ENCODE assay signal across 9 cellular contexts in the genomic region with DNA sequence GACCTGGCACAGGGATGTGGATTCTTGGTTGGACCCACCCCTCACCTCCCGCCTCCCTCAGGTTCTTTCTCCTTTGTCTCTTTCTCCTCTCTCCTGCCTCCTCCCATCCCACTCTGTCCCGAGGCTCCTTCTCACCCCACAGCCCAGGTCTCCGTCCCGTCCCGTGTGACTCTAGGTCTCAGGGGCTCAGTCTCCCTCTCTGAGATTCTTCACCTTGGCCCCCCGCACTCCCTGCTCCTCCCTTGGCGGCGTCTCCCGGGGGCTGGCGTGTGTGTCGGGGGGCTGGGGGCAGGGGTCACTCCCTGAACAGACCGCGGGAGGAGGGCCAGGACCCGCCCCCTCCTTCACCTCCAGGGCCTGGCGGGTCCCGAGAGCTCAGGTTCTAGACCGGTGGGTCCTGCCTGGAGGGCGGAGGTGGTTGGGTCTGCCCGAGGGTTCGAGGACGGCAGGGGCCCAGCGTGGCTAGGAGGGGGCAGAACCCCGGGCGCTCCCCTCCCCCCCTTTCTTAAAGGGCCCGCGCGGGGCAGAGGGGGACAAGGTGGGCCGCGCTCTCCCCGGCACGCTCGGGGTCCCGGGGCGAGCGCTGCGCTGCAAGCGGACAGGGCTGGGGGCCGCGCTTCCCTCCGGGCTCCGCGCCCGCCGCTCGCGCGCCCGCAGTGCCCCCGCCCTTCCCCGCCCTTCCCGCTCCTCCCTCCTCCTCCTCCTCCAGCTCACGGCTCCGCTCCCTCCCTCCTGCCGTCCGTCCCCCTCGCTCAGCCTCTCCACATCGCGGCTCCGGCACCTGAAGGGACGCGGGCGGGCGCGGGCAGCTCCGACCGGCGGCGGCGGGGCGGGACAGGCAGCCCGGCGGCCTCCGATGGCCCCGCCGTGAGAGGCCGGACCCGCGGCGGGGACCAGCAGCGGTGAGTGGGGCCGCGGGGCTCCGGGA. TPM values are rescaled to one million over a fixed set of nuclear protein-coding genes. Genes with fewer than 3 reads are reported as not detected.
DNase-seq lines count a peak whose midpoint lies in the region; ATAC-seq and TF ChIP-seq lines count a peak whose summit lies in the region.
"Had no signal": no experiment of that assay in that cellular context is flagged by ENCODE, and none has a peak within 500 bp of the region (broad histone marks: within the 10 kb centered on the region; RNA-seq: fewer than 3 reads in every experiment).

A gene (plus strand): TSS at position 735 of the 928 bp plus-strand sequence. CDS start 13,633 bp downstream, outside the sequence.

- H3K4me3 ChIP-seq in lower lobe of right lung = peak within 1 kb of the TSS; percentile 39
- H3K4me3 ChIP-seq in urinary bladder (ENCODE audit: low read depth, low read length) = peak within 1 kb of the TSS; percentile 44

- peaks cover 76% of the 10 kb centered on the region for H3K27me3 Mint-ChIP-seq in MCF 10A (ENCODE audit: insufficient read depth, unreplicated experiment)

- no peak within 1 kb of the TSS for H3K27ac ChIP-seq in lower lobe of right lung
- H3K27ac ChIP-seq in urinary bladder (ENCODE audit: low read depth) = no peak within 1 kb of the TSS

- H3K9me3 Mint-ChIP-seq in MCF 10A (ENCODE audit: unreplicated experiment) = no peaks in the 10 kb centered on the region

- no peak within 1 kb of the TSS for H3K27ac Mint-ChIP-seq in MCF 10A (ENCODE audit: low read depth, unreplicated experiment)

- peak; percentile 74 for DNase-seq in D341Med (ENCODE audit: low spot score)
- peak; percentile 16 for DNase-seq in NCI-H146 (lab: John Stamatoyannopoulos, UW)
- DNase-seq in MCF 10A (ENCODE audit: unreplicated experiment) = peak; percentile 43
- no peak for DNase-seq in lower lobe of right lung
- no peak for DNase-seq in SIG-M5 (lab: John Stamatoyannopoulos, UW)

- peaks cover 18% of the 10 kb centered on the region for H3K4me1 ChIP-seq in lower lobe of right lung
- peaks cover 2% of the 10 kb centered on the region for H3K4me1 ChIP-seq in urinary bladder (ENCODE audit: insufficient read depth)

- H3K4me1 Mint-ChIP-seq in MCF 10A (ENCODE audit: insufficient read depth, unreplicated experiment) = no peaks in the 10 kb centered on the region

- H3K36me3 Mint-ChIP-seq in MCF 10A (ENCODE audit: insufficient read depth, unreplicated experiment) = no peaks in the 10 kb centered on the region

- BruUV-seq in MCF 10A (replicated peaks; lab: Mats Ljungman, UMichigan) = no TSS peak

- ATAC-seq in lower lobe of right lung = no peak
- ATAC-seq in GM21360 (IDR thresholded peaks at IDR 0.05; ENCODE audit: unreplicated experiment) = no peak
- ATAC-seq in GM18909 (IDR thresholded peaks at IDR 0.05; ENCODE audit: poor library complexity, unreplicated experiment) = no peak

- TF ChIP-seq CTCF in MCF 10A (IDR thresholded peaks at IDR 0.05; ENCODE audit: unreplicated experiment) (no peak), lower lobe of right lung (IDR thresholded peaks at IDR 0.05) (no peak)

- WGBS in urinary bladder = 3% methylated on average over 83 of the region's 83 CpGs

- peaks cover 43% of the 10 kb centered on the region for H3K27me3 ChIP-seq in lower lobe of right lung (ENCODE audit: low read depth)

- peak within 1 kb of the TSS; percentile 39 for H3K4me3 Mint-ChIP-seq in MCF 10A (ENCODE audit: unreplicated experiment)

- H3K36me3 ChIP-seq in lower lobe of right lung = no peaks in the 10 kb centered on the region
- H3K36me3 ChIP-seq in urinary bladder (ENCODE audit: insufficient read depth) = no peaks in the 10 kb centered on the region

- POLR2A ChIA-PET in MCF 10A (lab: Yijun Ruan, JAX) = no interaction called here

- intact Hi-C loops in MCF 10A (cut with micrococcal nuclease) = no loop called here
- intact Hi-C loops in lower lobe of right lung (cut with DNase I) = no loop called here

- CTCF ChIA-PET in MCF 10A (lab: Yijun Ruan, JAX) = interaction anchor here (1.2 to 5.4 kb wide), 3 partner anchors 7 to 174 kb away, joined by 4 to 71 read pairs (median 49); no protein-coding TSS in a partner anchor

- no peaks in the 10 kb centered on the region for H3K9me3 ChIP-seq in lower lobe of right lung

RNA-seq across cellular contexts. Expression of the gene that starts here (rescaled TPM):
- total RNA-seq in MCF 10A (2022) (not detected in 2 replicates), lower lobe of right lung (not detected), urinary bladder (0.48 TPM)
- polyA plus RNA-seq in urinary bladder = 0.08 TPM
- total RNA-seq: endothelial cell of umbilical vein had no signal
- polyA plus RNA-seq: endothelial cell of umbilical vein had no signal

Comparison
In these comparisons a context has a peak if more than half of its experiments do, and no peak if none do; other contexts are left out.
1. Peak in DNase-seq in MCF 10A; RNA of the gene not detected or under 1 TPM.
2. DNase-seq: peak in D341Med (single experiment) and NCI-H146 (single experiment); none in lower lobe of right lung (single experiment) and SIG-M5 (single experiment).